In genomic region chr7:101410743-101411476, GRCh38 we compare ENCODE assay signal across 1 cellular context.
TF ChIP-seq lines count a peak whose summit lies in the region.

No MANE protein-coding gene starts in this region.

TF ChIP-seq in HepG2, 621 proteins besides CTCF, POLR2A, EP300 and RAD21 (continued from another document and continues in another):
- TF ChIP-seq UBTF (CRISPR knock-in tag; IDR thresholded peaks at IDR 0.05) = no peak; the same call in 1 of the 2 replicates
- no peak for TF ChIP-seq FOXK1 (CRISPR knock-in tag; IDR thresholded peaks at IDR 0.05; ENCODE audit: borderline replicate concordance, low read depth)
- no peak for TF ChIP-seq FOSL2 (CRISPR knock-in tag; IDR thresholded peaks at IDR 0.05)
- no peak; the same call in 1 of the 2 replicates for TF ChIP-seq HDAC1 (CRISPR knock-in tag; IDR thresholded peaks at IDR 0.05)
- no peak for TF ChIP-seq PPARG (CRISPR knock-in tag; conservative IDR thresholded peaks at IDR 0.05)
- no peak for TF ChIP-seq PLRG1 (conservative IDR thresholded peaks at IDR 0.05)
- TF ChIP-seq ZBTB37 (CRISPR knock-in tag; IDR thresholded peaks at IDR 0.05) = no peak
- TF ChIP-seq PHB2 (IDR thresholded peaks at IDR 0.05; ENCODE audit: partially characterized antibody) = no peak
- no peak for TF ChIP-seq ZEB1 (IDR thresholded peaks at IDR 0.05; ENCODE audit: insufficient replicate concordance, low read depth)
- no peak for TF ChIP-seq ELF4 (CRISPR knock-in tag; IDR thresholded peaks at IDR 0.05; ENCODE audit: borderline replicate concordance)
- TF ChIP-seq NR2C2 (CRISPR knock-in tag; IDR thresholded peaks at IDR 0.05; ENCODE audit: borderline replicate concordance) = no peak
- no peak for TF ChIP-seq NONO (IDR thresholded peaks at IDR 0.05)
- TF ChIP-seq NONO (CRISPR knock-in tag; conservative IDR thresholded peaks at IDR 0.05) = peak; percentile 63; the same call in 1 of the 2 replicates
- 0 out of 2 replicates have a peak, but pooled peaks have one; percentile 26 for TF ChIP-seq ZNF607 (CRISPR knock-in tag; IDR thresholded peaks at IDR 0.05; ENCODE audit: borderline replicate concordance)
- TF ChIP-seq ZNF441 (CRISPR knock-in tag; IDR thresholded peaks at IDR 0.05; ENCODE audit: borderline replicate concordance) = no peak
- TF ChIP-seq E2F5 (CRISPR knock-in tag; conservative IDR thresholded peaks at IDR 0.05) = no peak
- no peak for TF ChIP-seq ASH2L (IDR thresholded peaks at IDR 0.05; ENCODE audit: insufficient read length, low read depth, low read length)
- no peak for TF ChIP-seq HCFC1 (IDR thresholded peaks at IDR 0.05; ENCODE audit: low read depth, low read length)
- no peak for TF ChIP-seq SPEN (CRISPR knock-in tag; IDR thresholded peaks at IDR 0.05; ENCODE audit: low read depth)
- TF ChIP-seq TEAD2 (CRISPR knock-in tag; IDR thresholded peaks at IDR 0.05) = no peak
- peak; percentile 92 for TF ChIP-seq ZBTB7A (CRISPR knock-in tag; IDR thresholded peaks at IDR 0.05)
- TF ChIP-seq HNF1A (IDR thresholded peaks at IDR 0.05; ENCODE audit: low read depth) = no peak
- no peak for TF ChIP-seq HNF1A (CRISPR knock-in tag; IDR thresholded peaks at IDR 0.05; ENCODE audit: borderline replicate concordance)
- TF ChIP-seq TFE3 (CRISPR knock-in tag; IDR thresholded peaks at IDR 0.05) = no peak
- 0 out of 2 replicates have a peak, but pooled peaks have one; percentile 17 for TF ChIP-seq RARA (CRISPR knock-in tag; IDR thresholded peaks at IDR 0.05)
- no peak for TF ChIP-seq PRPF4 (IDR thresholded peaks at IDR 0.05; ENCODE audit: low read depth, low read length, poor library complexity, severe bottlenecking)
- TF ChIP-seq ZBTB40 (IDR thresholded peaks at IDR 0.05) = no peak
- no peak for TF ChIP-seq ZBTB40 (CRISPR knock-in tag; IDR thresholded peaks at IDR 0.05)
- TF ChIP-seq SNAPC4 (CRISPR knock-in tag; IDR thresholded peaks at IDR 0.05) = no peak
- TF ChIP-seq ZNF530 (CRISPR knock-in tag; IDR thresholded peaks at IDR 0.05; ENCODE audit: low read depth) = no peak
- TF ChIP-seq SMC3 (IDR thresholded peaks at IDR 0.05; ENCODE audit: low read length) = peak; percentile 71; the same call in 1 of the 2 replicates
